Comparison of ENCODE assay signal across 28 cellular contexts in genomic region chr2:175034728-175035127, GRCh38.
"Had no signal": no experiment of that assay in that cellular context is flagged by ENCODE, and none has a peak within 500 bp of the region (broad histone marks: within the 10 kb centered on the region; RNA-seq: fewer than 3 reads in every experiment).

No MANE protein-coding gene starts in this region.

- H3K27ac Mint-ChIP-seq: natural killer cell; nephron; neural progenitor cell; progenitor cell of endocrine pancreas; stimulated activated effector memory CD8-positive, alpha-beta T cell treated with anti-CD3 and anti-CD28 coated beads, Interleukin-12 subunit alpha, Interleukin-12 subunit beta, amount 100 ng/mL, for 72 hours; stimulated activated naive B cell treated with anti-CD40 and anti-IgM and Interleukin-4, amounts not matched to agents 10 μg/mL and 1 μg/mL and 100 μg/mL, for 72 hours; stimulated activated naive CD8-positive, alpha-beta T cell treated with anti-CD3 and anti-CD28 coated beads, Interleukin-15, Interleukin-2, amounts not matched to agents 100 ng/mL and 50 ng/mL, for 24 hours had no signal

- H3K9me3 Mint-ChIP-seq: natural killer cell; nephron; neural progenitor cell; stimulated activated effector memory CD8-positive, alpha-beta T cell treated with anti-CD3 and anti-CD28 coated beads, Interleukin-12 subunit alpha, Interleukin-12 subunit beta, amount 100 ng/mL, for 72 hours; stimulated activated naive CD8-positive, alpha-beta T cell treated with anti-CD3 and anti-CD28 coated beads, Interleukin-15, Interleukin-2, amounts not matched to agents 100 ng/mL and 50 ng/mL, for 24 hours had no signal

- H3K79me2 ChIP-seq: parathyroid adenoma had no signal

- H3K36me3 ChIP-seq: neural progenitor cell, ovary, right lobe of liver, sigmoid colon, stomach, thoracic aorta, thyroid gland, tibial nerve, upper lobe of left lung, uterus had no signal

- H3K4me1 Mint-ChIP-seq: nephron had no signal

- H3K4me3 Mint-ChIP-seq: natural killer cell; nephron; neural progenitor cell; stimulated activated effector memory CD8-positive, alpha-beta T cell treated with anti-CD3 and anti-CD28 coated beads, Interleukin-12 subunit alpha, Interleukin-12 subunit beta, amount 100 ng/mL, for 72 hours; stimulated activated naive B cell treated with anti-CD40 and anti-IgM and Interleukin-4, amounts not matched to agents 10 μg/mL and 1 μg/mL and 100 μg/mL, for 72 hours; stimulated activated naive CD8-positive, alpha-beta T cell treated with anti-CD3 and anti-CD28 coated beads, Interleukin-15, Interleukin-2, amounts not matched to agents 100 ng/mL and 50 ng/mL, for 24 hours had no signal

- DNase-seq: natural killer cell; occipital lobe; ovary; posterior cingulate gyrus; psoas muscle; right cardiac atrium; right lobe of liver; sigmoid colon; small intestine; stimulated activated CD4-positive, alpha-beta T cell treated with anti-CD3 and anti-CD28 coated beads, Interleukin-15, amount 100 ng/mL, for 24 hours; stimulated activated CD4-positive, alpha-beta T cell treated with anti-CD3 and anti-CD28 coated beads, Interleukin-2, amount 100 ng/mL, for 24 hours; stimulated activated CD4-positive, alpha-beta T cell treated with anti-CD3 and anti-CD28 coated beads, Interleukin-2, amount 100 ng/mL, for 48 hours; stimulated activated CD4-positive, alpha-beta T cell treated with anti-CD3 and anti-CD28 coated beads, Interleukin-4, amount 100 ng/mL, for 24 hours; stimulated activated naive B cell treated with anti-CD40 and anti-IgM and Interleukin-4, amounts not matched to agents 10 μg/mL and 1 μg/mL and 100 μg/mL, for 72 hours; stimulated activated naive CD4-positive, alpha-beta T cell treated with Interleukin-2 at 50 U/mL for 16 hours; stomach; thyroid gland; trophoblast cell; upper lobe of left lung; uterus had no signal

- H3K4me3 ChIP-seq: neural progenitor cell, ovary, psoas muscle, right lobe of liver, sigmoid colon, stomach, thoracic aorta, thyroid gland, tibial nerve, upper lobe of left lung, uterus had no signal

- ATAC-seq: natural killer cell; psoas muscle; right cardiac atrium; right lobe of liver; stimulated activated effector memory CD8-positive, alpha-beta T cell treated with anti-CD3 and anti-CD28 coated beads, Interleukin-12 subunit alpha, Interleukin-12 subunit beta, amount 100 ng/mL, for 72 hours; stimulated activated naive B cell treated with anti-CD40 and anti-IgM and Interleukin-4, amounts not matched to agents 10 μg/mL and 1 μg/mL and 100 μg/mL, for 72 hours had no signal

- H3K9ac ChIP-seq: neural progenitor cell, parathyroid adenoma had no signal

- H2AFZ ChIP-seq: neural progenitor cell, parathyroid adenoma had no signal

- H3K27ac ChIP-seq: neural progenitor cell, ovary, parathyroid adenoma, psoas muscle, right lobe of liver, sigmoid colon, stomach, thoracic aorta, thyroid gland, tibial nerve, upper lobe of left lung, uterus had no signal

- H3K27me3 ChIP-seq: neural progenitor cell, ovary, right lobe of liver, sigmoid colon, stomach, thyroid gland, tibial nerve, upper lobe of left lung, uterus had no signal

- FAIRE-seq: small intestine had no signal

- H3K36me3 Mint-ChIP-seq: natural killer cell; neural progenitor cell; stimulated activated effector memory CD8-positive, alpha-beta T cell treated with anti-CD3 and anti-CD28 coated beads, Interleukin-12 subunit alpha, Interleukin-12 subunit beta, amount 100 ng/mL, for 72 hours; stimulated activated naive B cell treated with anti-CD40 and anti-IgM and Interleukin-4, amounts not matched to agents 10 μg/mL and 1 μg/mL and 100 μg/mL, for 72 hours had no signal

- H3K9me3 ChIP-seq: ovary, psoas muscle, right lobe of liver, sigmoid colon, stomach, thoracic aorta, thyroid gland, tibial nerve, upper lobe of left lung, uterus had no signal

- H3K4me1 ChIP-seq: neural progenitor cell, psoas muscle, sigmoid colon, stomach, upper lobe of left lung, uterus had no signal

- H3K27me3 Mint-ChIP-seq: progenitor cell of endocrine pancreas; stimulated activated naive B cell treated with anti-CD40 and anti-IgM and Interleukin-4, amounts not matched to agents 10 μg/mL and 1 μg/mL and 100 μg/mL, for 72 hours; stimulated activated naive CD8-positive, alpha-beta T cell treated with anti-CD3 and anti-CD28 coated beads, Interleukin-15, Interleukin-2, amounts not matched to agents 100 ng/mL and 50 ng/mL, for 24 hours had no signal

- H3K4me2 ChIP-seq: neural progenitor cell had no signal
